23 cellular contexts compared by ENCODE assay signal in the genomic region with DNA sequence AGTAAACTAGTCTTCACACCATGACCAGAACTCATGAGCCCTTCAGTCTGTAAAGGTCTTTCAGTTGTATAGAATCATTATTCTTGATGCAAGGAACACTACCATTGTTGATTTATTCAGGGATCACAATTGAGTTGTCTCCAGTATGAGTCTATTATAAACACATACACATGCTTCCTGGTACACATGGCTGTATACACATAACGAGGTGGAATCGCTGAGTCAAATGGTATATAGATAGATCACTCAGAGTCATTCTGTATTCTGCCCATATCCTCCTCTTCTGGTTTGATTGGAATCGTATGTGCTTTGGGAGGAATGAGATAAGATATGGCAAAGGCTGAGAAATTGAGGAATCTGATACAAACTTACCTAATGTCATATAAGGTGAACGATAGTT.
A peak's percentile ranks its signal among the peaks of the same experiment; 100 is the strongest.
DNase-seq lines count a peak whose midpoint lies in the region; ATAC-seq lines count a peak whose summit lies in the region.
"Had no signal": no experiment of that assay in that cellular context is flagged by ENCODE, and none has a peak within 500 bp of the region (broad histone marks: within the 10 kb centered on the region; RNA-seq: fewer than 3 reads in every experiment).

No MANE protein-coding gene starts in this region.

- H3K9me3 ChIP-seq in SJCRH30 (replicated peaks), result no peaks in the 10 kb centered on the region
- H3K9me3 ChIP-seq: prostate gland, uterus had no signal

- no peak overlapping the region for H3K4me3 Mint-ChIP-seq in activated naive CD4-positive, alpha-beta T cell treated with anti-CD3 and anti-CD28 coated beads for 36 hours
- H3K4me3 Mint-ChIP-seq in T-helper 1 cell treated with Interleukin-12 subunit alpha and Interleukin-12 subunit beta and Interleukin-4 antibody, amounts not matched to agents 30 μg/mL and 1 μg/mL, for 36 hours, result no peak overlapping the region
- H3K4me3 Mint-ChIP-seq in activated naive CD8-positive, alpha-beta T cell treated with anti-CD3 and anti-CD28 coated beads, Interleukin-2, amount 10 ng/mL, durations not matched to agents 7 days and 5 days, result no peak overlapping the region
- H3K4me3 Mint-ChIP-seq in stimulated activated naive CD8-positive, alpha-beta T cell treated with anti-CD3 and anti-CD28 coated beads, Interleukin-15, amount 100 ng/mL, for 72 hours, result peak overlapping the region; percentile 10 to 47
- H3K4me3 Mint-ChIP-seq: dendritic cell treated with granulocyte-macrophage colony-stimulating factor and Interleukin-4, amounts not matched to agents 40 ng/mL and 50 ng/mL, for 4 days; GM23338; stimulated activated naive CD8-positive, alpha-beta T cell treated with anti-CD3 and anti-CD28 coated beads, Interleukin-15, Interleukin-2, amounts not matched to agents 100 ng/mL and 50 ng/mL, for 24 hours had no signal

- CTCF ChIA-PET in activated naive CD4-positive, alpha-beta T cell treated with anti-CD3 and anti-CD28 coated beads for 36 hours (lab: Charles Lee), result interaction anchor here (0.6 kb wide), 1 partner anchor 264 kb away, joined by 4 read pairs; no protein-coding TSS in a partner anchor

- ATAC-seq in activated naive CD4-positive, alpha-beta T cell treated with anti-CD3 and anti-CD28 coated beads, Interleukin-2, amount 50 U/mL, for 72 hours, result peak; percentile 28 to 78
- no peak for ATAC-seq in activated naive CD8-positive, alpha-beta T cell treated with anti-CD3 and anti-CD28 coated beads, Interleukin-2, amount 10 ng/mL, durations not matched to agents 7 days and 5 days (ENCODE audit: low read depth)
- peak; percentile 64 for ATAC-seq in stimulated activated naive CD8-positive, alpha-beta T cell treated with anti-CD3 and anti-CD28 coated beads, Interleukin-15, amount 100 ng/mL, for 72 hours
- ATAC-seq in GM19463 (IDR thresholded peaks at IDR 0.05; ENCODE audit: unreplicated experiment), result no peak
- ATAC-seq: GM23338, left cardiac atrium had no signal

- DNase-seq in activated naive CD4-positive, alpha-beta T cell treated with anti-CD3 and anti-CD28 coated beads, Interleukin-2, amount 50 U/mL, for 72 hours (ENCODE audit: low spot score in 2 of 2), result no peak
- DNase-seq in activated naive CD4-positive, alpha-beta T cell treated with anti-CD3 and anti-CD28 coated beads for 36 hours, result no peak
- DNase-seq in activated naive CD8-positive, alpha-beta T cell treated with anti-CD3 and anti-CD28 coated beads, Interleukin-2, amount 10 ng/mL, durations not matched to agents 7 days and 5 days, result no peak
- no peak for DNase-seq in stimulated activated naive CD8-positive, alpha-beta T cell treated with anti-CD3 and anti-CD28 coated beads, Interleukin-15, amount 100 ng/mL, for 72 hours
- no peak for DNase-seq in SJCRH30
- DNase-seq in stimulated activated CD4-positive, alpha-beta T cell treated with anti-CD3 and anti-CD28 coated beads, Interleukin-15, amount 100 ng/mL, for 24 hours, result no peak
- DNase-seq: activated CD4-positive, alpha-beta T cell treated with anti-CD3 and anti-CD28 coated beads, Interleukin-2, amount 50 U/mL, for 1 hour; activated naive CD4-positive, alpha-beta T cell treated with Interleukin-2 at 50 U/mL for 16 hours; left cardiac atrium; NCI-H1417 treated with DMSO at 0.1 percent for 48 hours; NCI-H2081; NCI-H345; NCI-H774; RPMI8226; uterus had no signal

- intact Hi-C loops in activated naive CD4-positive, alpha-beta T cell treated with anti-CD3 and anti-CD28 coated beads for 36 hours (cut with micrococcal nuclease), result loop anchor here (2.0 kb wide), 1 partner anchor 72 kb away; no protein-coding TSS in a partner anchor

- no peak overlapping the region for H3K4me3 ChIP-seq in SJCRH30
- H3K4me3 ChIP-seq: BLaER1, GM23338, prostate gland, uterus had no signal

- H3K27ac Mint-ChIP-seq in activated naive CD4-positive, alpha-beta T cell treated with anti-CD3 and anti-CD28 coated beads, Interleukin-2, amount 50 U/mL, for 72 hours, result peak overlapping the region in 1 of 2 donors; percentile 64
- H3K27ac Mint-ChIP-seq in activated naive CD4-positive, alpha-beta T cell treated with anti-CD3 and anti-CD28 coated beads for 36 hours, result no peak overlapping the region
- H3K27ac Mint-ChIP-seq in T-helper 1 cell treated with Interleukin-12 subunit alpha and Interleukin-12 subunit beta and Interleukin-4 antibody, amounts not matched to agents 30 μg/mL and 1 μg/mL, for 36 hours, result peak overlapping the region; percentile 86
- peak overlapping the region; percentile 18 for H3K27ac Mint-ChIP-seq in activated naive CD8-positive, alpha-beta T cell treated with anti-CD3 and anti-CD28 coated beads, Interleukin-2, amount 10 ng/mL, durations not matched to agents 7 days and 5 days
- peak overlapping the region in 1 of 2 donors; percentile 79 for H3K27ac Mint-ChIP-seq in stimulated activated naive CD8-positive, alpha-beta T cell treated with anti-CD3 and anti-CD28 coated beads, Interleukin-15, amount 100 ng/mL, for 72 hours
- H3K27ac Mint-ChIP-seq: dendritic cell treated with granulocyte-macrophage colony-stimulating factor and Interleukin-4, amounts not matched to agents 40 ng/mL and 50 ng/mL, for 4 days; GM23338 had no signal

- no peaks in the 10 kb centered on the region for H3K27me3 Mint-ChIP-seq in activated naive CD4-positive, alpha-beta T cell treated with anti-CD3 and anti-CD28 coated beads for 36 hours (ENCODE audit: low read depth)
- no peaks in the 10 kb centered on the region for H3K27me3 Mint-ChIP-seq in T-helper 1 cell treated with Interleukin-12 subunit alpha and Interleukin-12 subunit beta and Interleukin-4 antibody, amounts not matched to agents 30 μg/mL and 1 μg/mL, for 36 hours (ENCODE audit: low read depth)
- H3K27me3 Mint-ChIP-seq in activated naive CD8-positive, alpha-beta T cell treated with anti-CD3 and anti-CD28 coated beads, Interleukin-2, amount 10 ng/mL, durations not matched to agents 7 days and 5 days, result no peaks in the 10 kb centered on the region
- H3K27me3 Mint-ChIP-seq in stimulated activated naive CD8-positive, alpha-beta T cell treated with anti-CD3 and anti-CD28 coated beads, Interleukin-15, amount 100 ng/mL, for 72 hours, result no peaks in the 10 kb centered on the region
- H3K27me3 Mint-ChIP-seq: dendritic cell treated with granulocyte-macrophage colony-stimulating factor and Interleukin-4, amounts not matched to agents 40 ng/mL and 50 ng/mL, for 4 days; stimulated activated naive CD8-positive, alpha-beta T cell treated with anti-CD3 and anti-CD28 coated beads, Interleukin-15, Interleukin-2, amounts not matched to agents 100 ng/mL and 50 ng/mL, for 24 hours had no signal

- H3K36me3 ChIP-seq in SJCRH30, result no peaks in the 10 kb centered on the region
- H3K36me3 ChIP-seq: BLaER1, prostate gland, uterus had no signal

- H3K27ac ChIP-seq in SJCRH30, result no peak overlapping the region
- H3K27ac ChIP-seq: BLaER1, KMS-11, prostate gland, uterus had no signal

- POLR2A ChIA-PET in activated naive CD8-positive, alpha-beta T cell treated with anti-CD3 and anti-CD28 coated beads, Interleukin-2, amount 10 ng/mL, durations not matched to agents 7 days and 5 days (lab: Charles Lee), result no interaction called here

- H3K4me1 ChIP-seq in SJCRH30, result no peaks in the 10 kb centered on the region
- H3K4me1 ChIP-seq: prostate gland, uterus had no signal

- peaks cover 13 to 14% of the 10 kb centered on the region in 2 donors for H3K9me3 Mint-ChIP-seq in activated naive CD4-positive, alpha-beta T cell treated with anti-CD3 and anti-CD28 coated beads, Interleukin-2, amount 50 U/mL, for 72 hours
- H3K9me3 Mint-ChIP-seq in activated naive CD4-positive, alpha-beta T cell treated with anti-CD3 and anti-CD28 coated beads for 36 hours, result no peaks in the 10 kb centered on the region
- peaks cover 37% of the 10 kb centered on the region for H3K9me3 Mint-ChIP-seq in T-helper 1 cell treated with Interleukin-12 subunit alpha and Interleukin-12 subunit beta and Interleukin-4 antibody, amounts not matched to agents 30 μg/mL and 1 μg/mL, for 36 hours
- H3K9me3 Mint-ChIP-seq in activated naive CD8-positive, alpha-beta T cell treated with anti-CD3 and anti-CD28 coated beads, Interleukin-2, amount 10 ng/mL, durations not matched to agents 7 days and 5 days, result peaks cover 24% of the 10 kb centered on the region
- H3K9me3 Mint-ChIP-seq in stimulated activated naive CD8-positive, alpha-beta T cell treated with anti-CD3 and anti-CD28 coated beads, Interleukin-15, amount 100 ng/mL, for 72 hours, result peaks cover 15 to 19% of the 10 kb centered on the region in 2 donors
- H3K9me3 Mint-ChIP-seq: dendritic cell treated with granulocyte-macrophage colony-stimulating factor and Interleukin-4, amounts not matched to agents 40 ng/mL and 50 ng/mL, for 4 days; GM23338 had no signal

- H3K27me3 ChIP-seq in SJCRH30, result no peaks in the 10 kb centered on the region
- H3K27me3 ChIP-seq: BLaER1, uterus had no signal

- H3K36me3 Mint-ChIP-seq in activated naive CD4-positive, alpha-beta T cell treated with anti-CD3 and anti-CD28 coated beads, Interleukin-2, amount 50 U/mL, for 72 hours, result peaks cover 14 to 45% of the 10 kb centered on the region in 2 donors
- no peaks in the 10 kb centered on the region for H3K36me3 Mint-ChIP-seq in activated naive CD4-positive, alpha-beta T cell treated with anti-CD3 and anti-CD28 coated beads for 36 hours (ENCODE audit: low read depth)
- peaks cover 49% of the 10 kb centered on the region for H3K36me3 Mint-ChIP-seq in T-helper 1 cell treated with Interleukin-12 subunit alpha and Interleukin-12 subunit beta and Interleukin-4 antibody, amounts not matched to agents 30 μg/mL and 1 μg/mL, for 36 hours (ENCODE audit: low read depth)
- H3K36me3 Mint-ChIP-seq in activated naive CD8-positive, alpha-beta T cell treated with anti-CD3 and anti-CD28 coated beads, Interleukin-2, amount 10 ng/mL, durations not matched to agents 7 days and 5 days, result peaks cover 54% of the 10 kb centered on the region

- peaks cover 38% of the 10 kb centered on the region for H3K4me1 Mint-ChIP-seq in activated naive CD4-positive, alpha-beta T cell treated with anti-CD3 and anti-CD28 coated beads for 36 hours (ENCODE audit: low read depth)
- H3K4me1 Mint-ChIP-seq in T-helper 1 cell treated with Interleukin-12 subunit alpha and Interleukin-12 subunit beta and Interleukin-4 antibody, amounts not matched to agents 30 μg/mL and 1 μg/mL, for 36 hours (ENCODE audit: low read depth), result peaks cover 40% of the 10 kb centered on the region
- peaks cover 26% of the 10 kb centered on the region for H3K4me1 Mint-ChIP-seq in activated naive CD8-positive, alpha-beta T cell treated with anti-CD3 and anti-CD28 coated beads, Interleukin-2, amount 10 ng/mL, durations not matched to agents 7 days and 5 days
- peaks cover 46% of the 10 kb centered on the region for H3K4me1 Mint-ChIP-seq in stimulated activated naive CD8-positive, alpha-beta T cell treated with anti-CD3 and anti-CD28 coated beads, Interleukin-15, amount 100 ng/mL, for 72 hours
- H3K4me1 Mint-ChIP-seq: GM23338 had no signal

Comparison
In these comparisons a context has a peak if more than half of its experiments do, and no peak if none do; other contexts are left out.
1. ATAC-seq: peak in activated naive CD4-positive, alpha-beta T cell treated with anti-CD3 and anti-CD28 coated beads, Interleukin-2, amount 50 U/mL, for 72 hours (2 of 2) and stimulated activated naive CD8-positive, alpha-beta T cell treated with anti-CD3 and anti-CD28 coated beads, Interleukin-15, amount 100 ng/mL, for 72 hours (single experiment); none in activated naive CD8-positive, alpha-beta T cell treated with anti-CD3 and anti-CD28 coated beads, Interleukin-2, amount 10 ng/mL, durations not matched to agents 7 days and 5 days (single experiment) and GM19463 (single experiment).
2. H3K4me3 Mint-ChIP-seq: peak in stimulated activated naive CD8-positive, alpha-beta T cell treated with anti-CD3 and anti-CD28 coated beads, Interleukin-15, amount 100 ng/mL, for 72 hours (2 of 2); none in activated naive CD4-positive, alpha-beta T cell treated with anti-CD3 and anti-CD28 coated beads for 36 hours (single experiment), T-helper 1 cell treated with Interleukin-12 subunit alpha and Interleukin-12 subunit beta and Interleukin-4 antibody, amounts not matched to agents 30 μg/mL and 1 μg/mL, for 36 hours (single experiment) and activated naive CD8-positive, alpha-beta T cell treated with anti-CD3 and anti-CD28 coated beads, Interleukin-2, amount 10 ng/mL, durations not matched to agents 7 days and 5 days (single experiment).